Comparison of ENCODE assay signal across 17 cellular contexts in genomic region chr11:25838918-25839611, GRCh38.
DNase-seq lines count a peak whose midpoint lies in the region; TF ChIP-seq lines count a peak whose summit lies in the region.
"Had no signal": no experiment of that assay in that cellular context is flagged by ENCODE, and none has a peak within 500 bp of the region (broad histone marks: within the 10 kb centered on the region; RNA-seq: fewer than 3 reads in every experiment).

No MANE protein-coding gene starts in this region.

- H3K4me1 Mint-ChIP-seq in glutamatergic neuron (ENCODE audit: low read depth, unreplicated experiment) = no peaks in the 10 kb centered on the region
- no peaks in the 10 kb centered on the region for H3K4me1 Mint-ChIP-seq in type B pancreatic cell (ENCODE audit: unreplicated experiment)
- H3K4me1 Mint-ChIP-seq: activated CD4-positive, alpha-beta memory T cell treated with anti-CD3 and anti-CD28 coated beads, Interleukin-2, amount 10 ng/mL, durations not matched to agents 7 days and 5 days had no signal

- H3K27ac Mint-ChIP-seq in glutamatergic neuron (ENCODE audit: unreplicated experiment) (no peak overlapping the region), type B pancreatic cell (no peak overlapping the region)
- H3K27ac Mint-ChIP-seq: activated CD4-positive, alpha-beta memory T cell treated with anti-CD3 and anti-CD28 coated beads, Interleukin-2, amount 10 ng/mL, durations not matched to agents 7 days and 5 days; activated naive CD4-positive, alpha-beta T cell treated with anti-CD3 and anti-CD28 coated beads, Interleukin-2, amount 50 U/mL, for 72 hours; activated T-cell treated with anti-CD3 and anti-CD28 coated beads, Interleukin-2, amount 50 U/mL, for 24 hours had no signal

- H3K36me3 Mint-ChIP-seq in glutamatergic neuron (ENCODE audit: unreplicated experiment) (no peaks in the 10 kb centered on the region), type B pancreatic cell (no peaks in the 10 kb centered on the region)

- peaks cover 1% of the 10 kb centered on the region for H3K27me3 Mint-ChIP-seq in glutamatergic neuron (ENCODE audit: unreplicated experiment)
- H3K27me3 Mint-ChIP-seq in type B pancreatic cell = no peaks in the 10 kb centered on the region
- H3K27me3 Mint-ChIP-seq: activated CD4-positive, alpha-beta memory T cell treated with anti-CD3 and anti-CD28 coated beads, Interleukin-2, amount 10 ng/mL, durations not matched to agents 7 days and 5 days; activated T-cell treated with anti-CD3 and anti-CD28 coated beads, Interleukin-2, amount 50 U/mL, for 24 hours had no signal

- H3K9me3 Mint-ChIP-seq in glutamatergic neuron (ENCODE audit: unreplicated experiment) = no peaks in the 10 kb centered on the region
- H3K9me3 Mint-ChIP-seq in type B pancreatic cell = peaks cover under 1% of the 10 kb centered on the region

- TF ChIP-seq CTCF in glutamatergic neuron (IDR thresholded peaks at IDR 0.05; ENCODE audit: partially characterized antibody, unreplicated experiment) (peak; percentile 21), type B pancreatic cell (conservative IDR thresholded peaks at IDR 0.05) (peak; percentile 57)

- DNase-seq in DMS79 treated with DMSO at 0.1 percent for 48 hours (lab: John Stamatoyannopoulos, UW) = peak; percentile 57
- DNase-seq in DMS79 (lab: John Stamatoyannopoulos, UW) = no peak
- DNase-seq in RKO (ENCODE audit: low spot score) = peak; percentile 3
- no peak for DNase-seq in glutamatergic neuron
- DNase-seq in type B pancreatic cell (ENCODE audit: extremely low spot score, unreplicated experiment) = no peak
- no peak for DNase-seq in CD1c-positive myeloid dendritic cell (ENCODE audit: extremely low spot score)
- no peak for DNase-seq in cerebellar cortex (ENCODE audit: low spot score)
- no peak for DNase-seq in GOT3 (lab: John Stamatoyannopoulos, UW)
- DNase-seq: activated CD4-positive, alpha-beta memory T cell treated with anti-CD3 and anti-CD28 coated beads, Interleukin-2, amount 10 ng/mL, durations not matched to agents 7 days and 5 days; activated T-cell treated with anti-CD3 and anti-CD28 coated beads, Interleukin-2, amount 50 U/mL, for 24 hours; C1 segment of cervical spinal cord; gastrocnemius medialis; left ventricle myocardium inferior; mucosa of descending colon; NCI-H1417; Peyer's patch had no signal

- H3K4me3 Mint-ChIP-seq in glutamatergic neuron (ENCODE audit: unreplicated experiment) = no peak overlapping the region
- no peak overlapping the region for H3K4me3 Mint-ChIP-seq in type B pancreatic cell
- H3K4me3 Mint-ChIP-seq: activated CD4-positive, alpha-beta memory T cell treated with anti-CD3 and anti-CD28 coated beads, Interleukin-2, amount 10 ng/mL, durations not matched to agents 7 days and 5 days; activated T-cell treated with anti-CD3 and anti-CD28 coated beads, Interleukin-2, amount 50 U/mL, for 24 hours had no signal

Comparison
In these comparisons a context has a peak if more than half of its experiments do, and no peak if none do; other contexts are left out.
1. DNase-seq: peak in DMS79 treated with DMSO at 0.1 percent for 48 hours (single experiment) and RKO (single experiment); none in DMS79 (single experiment), glutamatergic neuron (single experiment), type B pancreatic cell (single experiment), CD1c-positive myeloid dendritic cell (single experiment), cerebellar cortex (single experiment) and GOT3 (single experiment).